In genomic region chr21:43305811-43306311, GRCh38 we compare ENCODE assay signal across 14 cellular contexts.
"Had no signal": no experiment of that assay in that cellular context is flagged by ENCODE, and none has a peak within 500 bp of the region (broad histone marks: within the 10 kb centered on the region; RNA-seq: fewer than 3 reads in every experiment).

No MANE protein-coding gene starts in this region.

- H3K36me3 Mint-ChIP-seq: naive B cell had no signal

- H3K4me3 ChIP-seq: ascending aorta, colonic mucosa had no signal

- H3K27ac ChIP-seq: ascending aorta, colonic mucosa, WERI-Rb-1 had no signal

- H3K36me3 ChIP-seq: ascending aorta, colonic mucosa, WERI-Rb-1 had no signal

- H3K9me3 ChIP-seq: ascending aorta, colonic mucosa had no signal

- H3K27ac Mint-ChIP-seq: activated CD8-positive, alpha-beta T cell treated with anti-CD3 and anti-CD28 coated beads, Interleukin-2, amount 10 ng/mL, durations not matched to agents 7 days and 5 days; activated T-helper 1 cell treated with anti-CD3 and anti-CD28 coated beads, Interleukin-12 subunit alpha, Interleukin-12 subunit beta, Interleukin-2, Interleukin-4 antibody, amounts not matched to agents 30 ng/mL and 10 ng/mL and 1 ng/mL, durations not matched to agents 14 hours and 24 hours and 36 hours had no signal

- H3K4me3 Mint-ChIP-seq: activated CD8-positive, alpha-beta T cell treated with anti-CD3 and anti-CD28 coated beads, Interleukin-2, amount 10 ng/mL, durations not matched to agents 7 days and 5 days; activated T-helper 1 cell treated with anti-CD3 and anti-CD28 coated beads, Interleukin-12 subunit alpha, Interleukin-12 subunit beta, Interleukin-2, Interleukin-4 antibody, amounts not matched to agents 30 ng/mL and 10 ng/mL and 1 ng/mL, durations not matched to agents 14 hours and 24 hours and 36 hours; naive B cell; stimulated activated naive CD8-positive, alpha-beta T cell treated with anti-CD3 and anti-CD28 coated beads, Interleukin-15, amount 100 ng/mL, for 72 hours had no signal

- H3K4me1 ChIP-seq: ascending aorta, colonic mucosa had no signal

- H3K9me3 Mint-ChIP-seq: activated T-helper 1 cell treated with anti-CD3 and anti-CD28 coated beads, Interleukin-12 subunit alpha, Interleukin-12 subunit beta, Interleukin-2, Interleukin-4 antibody, amounts not matched to agents 30 ng/mL and 10 ng/mL and 1 ng/mL, durations not matched to agents 14 hours and 24 hours and 36 hours; naive B cell; stimulated activated naive CD8-positive, alpha-beta T cell treated with anti-CD3 and anti-CD28 coated beads, Interleukin-15, amount 100 ng/mL, for 72 hours had no signal

- DNase-seq: activated CD4-positive, alpha-beta T cell treated with anti-CD3 and anti-CD28 coated beads for 4 hours; activated CD8-positive, alpha-beta T cell treated with anti-CD3 and anti-CD28 coated beads, Interleukin-2, amount 10 ng/mL, durations not matched to agents 7 days and 5 days; activated naive CD4-positive, alpha-beta T cell; colonic mucosa; effector CD4-positive, alpha-beta T cell; foreskin melanocyte; naive B cell; stimulated activated CD4-positive, alpha-beta T cell treated with anti-CD3 and anti-CD28 coated beads, Interleukin-4, amount 100 ng/mL, for 1 hour; stimulated activated CD8-positive, alpha-beta memory T cell treated with anti-CD3 and anti-CD28 coated beads, Interleukin-4, amount 100 ng/mL, for 48 hours; stimulated activated naive CD8-positive, alpha-beta T cell treated with anti-CD3 and anti-CD28 coated beads, Interleukin-15, amount 100 ng/mL, for 72 hours; T1000; WERI-Rb-1 had no signal

- ATAC-seq: activated CD8-positive, alpha-beta T cell treated with anti-CD3 and anti-CD28 coated beads, Interleukin-2, amount 10 ng/mL, durations not matched to agents 7 days and 5 days; stimulated activated naive CD8-positive, alpha-beta T cell treated with anti-CD3 and anti-CD28 coated beads, Interleukin-15, amount 100 ng/mL, for 72 hours had no signal

- H3K27me3 ChIP-seq: ascending aorta, colonic mucosa had no signal
